Comparison of ENCODE assay signal across 8 cellular contexts in genomic region chr11:441418-442274, GRCh38. TPM values are rescaled to one million over a fixed set of nuclear protein-coding genes. Genes with fewer than 3 reads are reported as not detected.
A peak's percentile ranks its signal among the peaks of the same experiment; 100 is the strongest.
DNase-seq lines count a peak whose midpoint lies in the region; TF ChIP-seq lines count a peak whose summit lies in the region.

A gene with protein sequence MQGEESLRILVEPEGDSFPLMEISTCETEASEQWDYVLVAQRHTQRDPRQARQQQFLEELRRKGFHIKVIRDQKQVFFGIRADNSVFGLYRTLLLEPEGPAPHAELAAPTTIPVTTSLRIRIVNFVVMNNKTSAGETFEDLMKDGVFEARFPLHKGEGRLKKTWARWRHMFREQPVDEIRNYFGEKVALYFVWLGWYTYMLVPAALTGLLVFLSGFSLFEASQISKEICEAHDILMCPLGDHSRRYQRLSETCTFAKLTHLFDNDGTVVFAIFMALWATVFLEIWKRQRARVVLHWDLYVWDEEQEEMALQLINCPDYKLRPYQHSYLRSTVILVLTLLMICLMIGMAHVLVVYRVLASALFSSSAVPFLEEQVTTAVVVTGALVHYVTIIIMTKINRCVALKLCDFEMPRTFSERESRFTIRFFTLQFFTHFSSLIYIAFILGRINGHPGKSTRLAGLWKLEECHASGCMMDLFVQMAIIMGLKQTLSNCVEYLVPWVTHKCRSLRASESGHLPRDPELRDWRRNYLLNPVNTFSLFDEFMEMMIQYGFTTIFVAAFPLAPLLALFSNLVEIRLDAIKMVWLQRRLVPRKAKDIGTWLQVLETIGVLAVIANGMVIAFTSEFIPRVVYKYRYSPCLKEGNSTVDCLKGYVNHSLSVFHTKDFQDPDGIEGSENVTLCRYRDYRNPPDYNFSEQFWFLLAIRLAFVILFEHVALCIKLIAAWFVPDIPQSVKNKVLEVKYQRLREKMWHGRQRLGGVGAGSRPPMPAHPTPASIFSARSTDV (minus strand): TSS chr11:442011. CDS start chr11:441926, 85 bp downstream.

- no peaks in the 10 kb centered on the region for H3K4me1 ChIP-seq in HUES64 (ENCODE audit: insufficient read depth, low read length)
- H3K4me1 ChIP-seq in colonic mucosa = no peaks in the 10 kb centered on the region

- in situ Hi-C loops in GM18951 (cut with MboI; ENCODE audit: low sequenced_read_pairs, unreplicated experiment) = no loop called here

- WGBS in HUES64 = 36% methylated on average over 35 of the region's 35 CpGs

- TF ChIP-seq CTCF in colonic mucosa (IDR thresholded peaks at IDR 0.05) = no peak

- peak; percentile 57 for TF ChIP-seq POLR2A in GM18951 (IDR thresholded peaks at IDR 0.05; ENCODE audit: extremely low read depth, insufficient read depth, insufficient read length)

- H3K9me3 ChIP-seq in HUES64 (ENCODE audit: insufficient read depth, low read depth, low read length) = no peaks in the 10 kb centered on the region
- H3K9me3 ChIP-seq in colonic mucosa = no peaks in the 10 kb centered on the region

- H3K27me3 ChIP-seq in HUES64 (ENCODE audit: insufficient read depth, low read length) (no peaks in the 10 kb centered on the region), colonic mucosa (no peaks in the 10 kb centered on the region)

- H3K4me3 ChIP-seq in HUES64 (ENCODE audit: low read length) (peak within 1 kb of the TSS; percentile 46), colonic mucosa (peak within 1 kb of the TSS; percentile 49)

- intact Hi-C loops in T-helper 2 cell treated with Interferon-gamma antibody and Interleukin-4, amounts not matched to agents 100 ng/mL and 5 ng/mL, for 36 hours (cut with micrococcal nuclease) = no loop called here
- intact Hi-C loops in colonic mucosa (cut with DNase I) (no loop called here), head of caudate nucleus (cut with DNase I) (no loop called here)

- H3K27ac ChIP-seq in HUES64 (ENCODE audit: low read depth, low read length) (no peak within 1 kb of the TSS), colonic mucosa (peak within 1 kb of the TSS; percentile 54)

- DNase-seq in colonic mucosa (peak; percentile 86), renal cortical epithelial cell (ENCODE audit: low read depth) (peak; percentile 9), amniotic stem cell (lab: John Stamatoyannopoulos, UW) (no peak), EL (no peak), head of caudate nucleus (no peak)

- H3K9ac ChIP-seq in HUES64 (ENCODE audit: low read depth, low read length) = no peak within 1 kb of the TSS
- peak within 1 kb of the TSS; percentile 61 to 73 for H3K9ac ChIP-seq in colonic mucosa (ENCODE audit: low read depth in 2 of 2, low read length in 2 of 2)

- H3K36me3 ChIP-seq in HUES64 (ENCODE audit: insufficient read depth, low read length) = no peaks in the 10 kb centered on the region
- no peaks in the 10 kb centered on the region for H3K36me3 ChIP-seq in colonic mucosa

RNA-seq across cellular contexts. Expression of the gene that starts here (rescaled TPM):
- 2.9 TPM for polyA plus RNA-seq in HUES64 (2013, experiment 1 of 2)
- 3.7 TPM for polyA plus RNA-seq in HUES64 (2013, experiment 2 of 2)
- 67.6 and 74.5 TPM in 2 replicates for total RNA-seq in T-helper 2 cell treated with Interferon-gamma antibody and Interleukin-4, amounts not matched to agents 100 ng/mL and 5 ng/mL, for 36 hours
- 100 to 1,000 TPM; 121 to 129 TPM for total RNA-seq in colonic mucosa
- total RNA-seq in renal cortical epithelial cell = 9.2 and 10.8 TPM in 2 replicates

Comparison
In these comparisons a context has a peak if more than half of its experiments do, and no peak if none do; other contexts are left out.
1. DNase-seq: peak in colonic mucosa (single experiment) and renal cortical epithelial cell (single experiment); none in amniotic stem cell (single experiment), EL (single experiment) and head of caudate nucleus (0 of 42).